23 cellular contexts compared by ENCODE assay signal in genomic region chr2:16071039-16071864, GRCh38.
DNase-seq lines count a peak whose midpoint lies in the region; ATAC-seq and TF ChIP-seq lines count a peak whose summit lies in the region.
"Had no signal": no experiment of that assay in that cellular context is flagged by ENCODE, and none has a peak within 500 bp of the region (broad histone marks: within the 10 kb centered on the region; RNA-seq: fewer than 3 reads in every experiment).

No MANE protein-coding gene starts in this region.

- no peak for TF ChIP-seq POLR2A in testis (IDR thresholded peaks at IDR 0.05)

- H3K4me2 ChIP-seq in mesendoderm (ENCODE audit: low read length): no peak overlapping the region

- DNase-seq in SJCRH30 (no peak), mesendoderm (no peak), testis (no peak), mesothelial cell of epicardium (ENCODE audit: low spot score in 2 of 2, unreplicated experiment in 2 of 2) (no peak)
- no peak for DNase-seq in stimulated activated CD4-positive, alpha-beta T cell treated with anti-CD3 and anti-CD28 coated beads, Interleukin-1b, Interleukin-23, amount 100 ng/mL, for 48 hours
- DNase-seq: Calu3; CD8-positive, alpha-beta T cell; DMS153; GDM1; GOT3; MG63; NCI-H1417; NCI-H1694 treated with DMSO at 0.1 percent for 48 hours; NCI-H2081 treated with DMSO at 0.1 percent for 48 hours; NCI-H2171 treated with DMSO at 0.1 percent for 48 hours; NCI-H524 treated with DMSO at 0.1 percent for 48 hours; NCI-H82; SIG-M5 had no signal

- H3K4me3 Mint-ChIP-seq in mesothelial cell of epicardium: no peak overlapping the region
- H3K4me3 Mint-ChIP-seq: CD8-positive, alpha-beta T cell had no signal

- H3K27ac ChIP-seq in SJCRH30 (peak overlapping the region; percentile 80), angular gyrus (ENCODE audit: low read depth, low read length) (peak overlapping the region; percentile 94), mesendoderm (ENCODE audit: low read depth, low read length) (no peak overlapping the region), testis (peak overlapping the region; percentile 61 to 69)
- H3K27ac ChIP-seq: BLaER1 treated with 17β-estradiol and CSF1 and Interleukin-3, amounts not matched to agents 10 nM and 100 nM had no signal

- H3K4me1 Mint-ChIP-seq in mesothelial cell of epicardium: peaks cover 8% of the 10 kb centered on the region

- H3K23ac ChIP-seq in mesendoderm (ENCODE audit: low read length): no peak overlapping the region

- TF ChIP-seq CTCF in testis (IDR thresholded peaks at IDR 0.05): no peak
- TF ChIP-seq CTCF in mesothelial cell of epicardium (IDR thresholded peaks at IDR 0.05; ENCODE audit: unreplicated experiment): no peak

- H3K9ac ChIP-seq in mesendoderm (ENCODE audit: low read length): no peak overlapping the region
- H3K9ac ChIP-seq: BLaER1 treated with 17β-estradiol and CSF1 and Interleukin-3, amounts not matched to agents 10 nM and 100 nM had no signal

- no peak overlapping the region for H3K4ac ChIP-seq in mesendoderm (ENCODE audit: low read depth, low read length)

- no peaks in the 10 kb centered on the region for H3K79me1 ChIP-seq in mesendoderm (ENCODE audit: low read length)

- H3K27me3 Mint-ChIP-seq in mesothelial cell of epicardium (ENCODE audit: low read depth): no peaks in the 10 kb centered on the region

- H3K18ac ChIP-seq in mesendoderm (ENCODE audit: low read length): peak overlapping the region; percentile 11

- H2BK5ac ChIP-seq in mesendoderm (ENCODE audit: low read length): no peak overlapping the region

- no peaks in the 10 kb centered on the region for H3K36me3 Mint-ChIP-seq in mesothelial cell of epicardium
- H3K36me3 Mint-ChIP-seq: CD8-positive, alpha-beta T cell had no signal

- H3K27ac Mint-ChIP-seq in mesothelial cell of epicardium: no peak overlapping the region
- H3K27ac Mint-ChIP-seq: CD8-positive, alpha-beta T cell had no signal

- no peak overlapping the region for H2BK120ac ChIP-seq in mesendoderm (ENCODE audit: low read depth, low read length)

- H3K9me3 Mint-ChIP-seq in mesothelial cell of epicardium: peaks cover 3% of the 10 kb centered on the region
- H3K9me3 Mint-ChIP-seq: CD8-positive, alpha-beta T cell had no signal

- no peaks in the 10 kb centered on the region for H3K27me3 ChIP-seq in SJCRH30
- H3K27me3 ChIP-seq in mesendoderm (ENCODE audit: insufficient read depth, low read length, poor library complexity): no peaks in the 10 kb centered on the region
- no peaks in the 10 kb centered on the region for H3K27me3 ChIP-seq in testis
- H3K27me3 ChIP-seq: BLaER1 treated with 17β-estradiol and CSF1 and Interleukin-3, amounts not matched to agents 10 nM and 100 nM; MG63 had no signal

- intact Hi-C loops in testis (cut with DNase I; ENCODE audit: low total_unique reads): no loop called here

- 0 out of 2 replicates have a peak, but pooled peaks cover 3% of the 10 kb centered on the region for H3K9me3 ChIP-seq in SJCRH30 (replicated peaks)
- no peaks in the 10 kb centered on the region for H3K9me3 ChIP-seq in testis
- H3K9me3 ChIP-seq: MG63 had no signal

- H2AK5ac ChIP-seq in mesendoderm (ENCODE audit: low read length): no peak overlapping the region

- no peaks in the 10 kb centered on the region for H3K79me2 ChIP-seq in mesendoderm (ENCODE audit: control insufficient read depth, insufficient read depth, low read length)

- H3K4me1 ChIP-seq in SJCRH30 (peaks cover 38% of the 10 kb centered on the region), mesendoderm (ENCODE audit: control insufficient read depth, low read depth, low read length) (peaks cover 7% of the 10 kb centered on the region), testis (peaks cover 21% of the 10 kb centered on the region)

- H3K36me3 ChIP-seq in SJCRH30 (no peaks in the 10 kb centered on the region), mesendoderm (ENCODE audit: control insufficient read depth, insufficient read depth, low read length) (no peaks in the 10 kb centered on the region), testis (ENCODE audit: low read depth, missing control alignments) (no peaks in the 10 kb centered on the region)
- H3K36me3 ChIP-seq: BLaER1 treated with 17β-estradiol and CSF1 and Interleukin-3, amounts not matched to agents 10 nM and 100 nM; MG63 had no signal

- H2BK15ac ChIP-seq in mesendoderm (replicated peaks; ENCODE audit: low read depth): no peak overlapping the region

- no peak overlapping the region for H3K56ac ChIP-seq in mesendoderm (ENCODE audit: low read length)

- no CpG with 5 or more reads among the region's 14 CpGs for WGBS in mesendoderm (ENCODE audit: extremely low coverage, insufficient coverage, low lambda C conversion rate)
- WGBS in testis, 2 donors: 84 to 89% methylated on average over 14 of the region's 14 CpGs

- no peak overlapping the region for H4K8ac ChIP-seq in mesendoderm (ENCODE audit: low read depth, low read length)

- H3K4me3 ChIP-seq in SJCRH30: no peak overlapping the region
- H3K4me3 ChIP-seq in mesendoderm (ENCODE audit: low read length): no peak overlapping the region
- H3K4me3 ChIP-seq in testis: no peak overlapping the region
- H3K4me3 ChIP-seq: BLaER1 treated with 17β-estradiol and CSF1 and Interleukin-3, amounts not matched to agents 10 nM and 100 nM; K562; MG63 had no signal

- H4K5ac ChIP-seq in mesendoderm (ENCODE audit: low read length): no peak overlapping the region

- no peak for ATAC-seq in HG02759 (IDR thresholded peaks at IDR 0.05; ENCODE audit: unreplicated experiment)
- ATAC-seq: CD8-positive, alpha-beta T cell; K562; Panc1 had no signal
